ENCODE assay signal across 8 cellular contexts in the genomic region with DNA sequence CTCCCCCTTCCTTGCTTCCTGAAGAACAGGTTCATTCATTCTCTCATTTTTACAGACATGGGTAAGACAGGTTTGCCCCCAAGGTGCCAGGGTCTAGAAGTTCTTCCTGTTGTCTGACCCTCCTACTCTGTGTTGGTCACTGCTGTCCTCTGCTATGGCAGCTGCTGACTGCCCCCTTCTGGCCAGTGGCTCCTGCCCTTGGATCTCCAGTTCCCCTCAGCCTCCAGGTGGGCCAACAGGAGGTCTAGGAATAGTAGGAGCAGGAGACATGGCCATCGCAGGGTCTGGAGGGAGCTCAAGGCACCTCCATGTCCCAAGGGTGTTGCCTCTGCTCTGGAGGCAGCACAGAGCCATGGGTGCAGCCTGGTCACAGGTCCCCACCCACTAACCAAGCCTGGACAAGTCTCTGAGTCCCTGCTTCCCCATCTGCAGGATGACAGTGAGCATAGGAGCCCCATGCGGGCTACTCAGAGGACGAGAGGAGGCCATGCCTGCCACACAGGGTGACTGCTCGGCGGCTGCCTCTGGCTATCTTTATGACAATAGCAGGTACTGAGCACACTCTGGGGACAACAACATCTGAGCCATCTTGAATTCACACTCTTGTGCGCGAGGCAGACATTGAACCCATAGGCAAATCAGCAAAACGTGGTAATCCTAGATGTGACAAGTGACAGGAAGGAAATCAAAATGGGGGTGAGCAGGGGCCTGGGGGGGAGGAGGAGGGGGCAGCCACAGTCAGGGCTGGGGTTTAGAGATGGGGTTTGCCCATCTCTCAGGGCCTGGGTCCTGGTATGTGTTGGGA.
DNase-seq lines count a peak whose midpoint lies in the region; ATAC-seq and TF ChIP-seq lines count a peak whose summit lies in the region.

No MANE protein-coding gene starts in this region.

- H3K27me3 ChIP-seq in adipocyte (replicated peaks; ENCODE audit: control insufficient read depth, insufficient read depth, low read length) = peaks cover 44% of the 10 kb centered on the region

- H3K9me3 ChIP-seq in adipocyte (ENCODE audit: control insufficient read depth, low read length) = no peaks in the 10 kb centered on the region

- H3K9ac ChIP-seq in adipocyte (ENCODE audit: low read length) = no peak overlapping the region

- H3K4me1 ChIP-seq in adipocyte (ENCODE audit: control insufficient read depth, insufficient read depth, low read length) = peaks cover 3% of the 10 kb centered on the region

- no peaks in the 10 kb centered on the region for H3K36me3 ChIP-seq in adipocyte (ENCODE audit: control insufficient read depth, insufficient read depth, low read length, severe bottlenecking)

- H3K4me3 ChIP-seq in adipocyte (ENCODE audit: low read length) = no peak overlapping the region

- in situ Hi-C loops in GM13977 (cut with MboI; ENCODE audit: low pct_unique_long_range_greater_than_20kb, low sequenced_read_pairs, unreplicated experiment) = no loop called here

- DNase-seq in AG08395 (ENCODE audit: low spot score) (peak; percentile 69), GM13977 (ENCODE audit: low spot score) (peak; percentile 59), adipocyte (ENCODE audit: low read depth) (peak; percentile 38), hepatic stellate cell (ENCODE audit: low spot score) (peak; percentile 62), NCI-H187 treated with DMSO at 0.1 percent for 48 hours (lab: John Stamatoyannopoulos, UW) (no peak), GM19240 (ENCODE audit: insufficient read length, low spot score) (no peak)
- DNase-seq in activated CD4-positive, alpha-beta T cell treated with anti-CD3 and anti-CD28 coated beads, Interleukin-2, amount 50 U/mL, for 4 hours = no peak

- peak; percentile 72 for TF ChIP-seq CTCF in GM13977 (IDR thresholded peaks at IDR 0.05; ENCODE audit: extremely low read depth, insufficient read depth, missing control alignments)

- no peak for ATAC-seq in HG03039 (IDR thresholded peaks at IDR 0.05; ENCODE audit: unreplicated experiment)

Comparison
In these comparisons a context has a peak if more than half of its experiments do, and no peak if none do; other contexts are left out.
1. DNase-seq: peak in AG08395 (single experiment), GM13977 (single experiment), adipocyte (single experiment) and hepatic stellate cell (single experiment); none in NCI-H187 treated with DMSO at 0.1 percent for 48 hours (single experiment), activated CD4-positive, alpha-beta T cell treated with anti-CD3 and anti-CD28 coated beads, Interleukin-2, amount 50 U/mL, for 4 hours (0 of 2) and GM19240 (single experiment).